Comparison of ENCODE assay signal across 1 cellular context in the genomic region with DNA sequence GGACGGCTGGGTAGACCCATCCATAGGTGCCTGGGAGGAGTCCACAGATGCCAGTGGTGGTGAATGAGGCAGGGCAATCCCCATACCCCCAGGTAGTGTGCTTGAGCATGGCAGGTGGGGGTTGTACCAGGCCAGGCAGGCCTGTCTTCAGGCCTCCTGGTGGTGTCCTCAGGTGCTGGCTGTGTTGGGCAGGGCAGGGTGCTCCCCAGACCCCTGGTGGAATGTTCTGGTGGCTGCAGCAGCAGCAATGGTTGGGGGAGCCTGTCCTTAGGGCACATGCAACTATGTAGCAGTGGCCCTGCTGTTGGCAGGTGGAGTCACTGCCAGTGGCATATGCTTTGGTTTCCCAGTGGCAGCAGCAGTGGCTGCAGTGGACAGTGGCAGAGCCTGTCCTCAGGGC.
TF ChIP-seq lines count a peak whose summit lies in the region.

No MANE protein-coding gene starts in this region.

TF ChIP-seq in A549, 52 proteins besides CTCF, POLR2A, EP300 and RAD21 (continued from another document):
- TF ChIP-seq FOXS1 (CRISPR knock-in tag; IDR thresholded peaks at IDR 0.05) (no peak), ATOH8 (CRISPR knock-in tag; IDR thresholded peaks at IDR 0.05; ENCODE audit: low read depth) (no peak)
- TF ChIP-seq, protein P1, sequence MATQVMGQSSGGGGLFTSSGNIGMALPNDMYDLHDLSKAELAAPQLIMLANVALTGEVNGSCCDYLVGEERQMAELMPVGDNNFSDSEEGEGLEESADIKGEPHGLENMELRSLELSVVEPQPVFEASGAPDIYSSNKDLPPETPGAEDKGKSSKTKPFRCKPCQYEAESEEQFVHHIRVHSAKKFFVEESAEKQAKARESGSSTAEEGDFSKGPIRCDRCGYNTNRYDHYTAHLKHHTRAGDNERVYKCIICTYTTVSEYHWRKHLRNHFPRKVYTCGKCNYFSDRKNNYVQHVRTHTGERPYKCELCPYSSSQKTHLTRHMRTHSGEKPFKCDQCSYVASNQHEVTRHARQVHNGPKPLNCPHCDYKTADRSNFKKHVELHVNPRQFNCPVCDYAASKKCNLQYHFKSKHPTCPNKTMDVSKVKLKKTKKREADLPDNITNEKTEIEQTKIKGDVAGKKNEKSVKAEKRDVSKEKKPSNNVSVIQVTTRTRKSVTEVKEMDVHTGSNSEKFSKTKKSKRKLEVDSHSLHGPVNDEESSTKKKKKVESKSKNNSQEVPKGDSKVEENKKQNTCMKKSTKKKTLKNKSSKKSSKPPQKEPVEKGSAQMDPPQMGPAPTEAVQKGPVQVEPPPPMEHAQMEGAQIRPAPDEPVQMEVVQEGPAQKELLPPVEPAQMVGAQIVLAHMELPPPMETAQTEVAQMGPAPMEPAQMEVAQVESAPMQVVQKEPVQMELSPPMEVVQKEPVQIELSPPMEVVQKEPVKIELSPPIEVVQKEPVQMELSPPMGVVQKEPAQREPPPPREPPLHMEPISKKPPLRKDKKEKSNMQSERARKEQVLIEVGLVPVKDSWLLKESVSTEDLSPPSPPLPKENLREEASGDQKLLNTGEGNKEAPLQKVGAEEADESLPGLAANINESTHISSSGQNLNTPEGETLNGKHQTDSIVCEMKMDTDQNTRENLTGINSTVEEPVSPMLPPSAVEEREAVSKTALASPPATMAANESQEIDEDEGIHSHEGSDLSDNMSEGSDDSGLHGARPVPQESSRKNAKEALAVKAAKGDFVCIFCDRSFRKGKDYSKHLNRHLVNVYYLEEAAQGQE (IDR thresholded peaks at IDR 0.05) = no peak
TF ChIP-seq in A549: peak in this region for 0.
